In the genomic region with DNA sequence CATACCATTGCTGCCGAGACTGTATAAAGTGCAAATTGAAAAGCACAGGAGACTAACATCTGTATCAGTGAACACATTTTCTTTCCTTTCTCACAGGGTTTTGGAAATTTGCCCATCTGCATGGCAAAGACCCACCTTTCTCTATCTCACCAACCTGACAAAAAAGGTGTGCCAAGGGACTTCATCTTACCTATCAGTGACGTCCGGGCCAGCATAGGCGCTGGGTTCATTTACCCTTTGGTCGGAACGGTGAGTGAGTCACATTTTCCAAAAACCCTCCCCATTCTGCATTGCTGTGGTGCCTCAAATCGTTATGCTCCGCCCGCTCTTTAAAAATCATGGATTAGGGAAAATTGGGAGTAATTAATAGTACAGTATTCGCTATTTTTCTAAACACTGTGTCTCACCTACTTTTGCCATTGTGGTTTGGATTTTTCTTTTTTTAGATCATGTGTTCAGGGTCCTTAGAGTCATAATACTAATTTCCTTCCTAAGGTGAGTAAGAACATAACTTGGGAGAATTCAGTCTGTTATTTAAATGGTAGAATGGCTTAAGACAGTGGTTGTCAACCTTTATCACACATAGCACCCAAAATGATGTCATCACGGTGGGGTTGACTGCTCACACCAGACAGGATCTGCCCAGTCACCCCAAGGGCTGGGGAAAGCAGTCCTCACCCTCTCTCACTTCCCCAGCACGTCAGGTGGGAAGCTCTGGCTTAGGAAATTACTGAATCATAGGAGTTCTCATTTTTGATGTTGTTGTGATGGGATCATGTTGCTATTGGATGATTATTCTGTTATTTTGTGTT, we compare ENCODE assay signal across 10 cellular contexts.
DNase-seq lines count a peak whose midpoint lies in the region; ATAC-seq, FAIRE-seq and TF ChIP-seq lines count a peak whose summit lies in the region.
"Had no signal": no experiment of that assay in that cellular context is flagged by ENCODE, and none has a peak within 500 bp of the region (broad histone marks: within the 10 kb centered on the region; RNA-seq: fewer than 3 reads in every experiment).

No MANE protein-coding gene starts in this region.

- H3K4me3 ChIP-seq in K562: no peak overlapping the region
- no peak overlapping the region for H3K4me3 ChIP-seq in upper lobe of right lung
- H3K4me3 ChIP-seq: lung had no signal

- H3K4me1 Mint-ChIP-seq in natural killer cell treated with Interleukin-12 subunit alpha and Interleukin-12 subunit beta and Interleukin-15 and Interleukin-18, amount 100 ng/mL, for 72 hours (ENCODE audit: low read depth in 2 of 2): peaks cover 9 to 10% of the 10 kb centered on the region in 2 donors
- H3K4me1 Mint-ChIP-seq in natural killer cell: no peaks in the 10 kb centered on the region
- H3K4me1 Mint-ChIP-seq: CD8-positive, alpha-beta memory T cell had no signal

- H3K27ac ChIP-seq in K562 (ENCODE audit: extremely low read depth, low read depth, low read length) (no peak overlapping the region), upper lobe of right lung (peak overlapping the region; percentile 17)

- no peak for TF ChIP-seq POLR2A in K562 (conservative IDR thresholded peaks at IDR 0.05)

- no peak for TF ChIP-seq CTCF in natural killer cell (IDR thresholded peaks at IDR 0.05)
- TF ChIP-seq CTCF in K562 (IDR thresholded peaks at IDR 0.05 in 2 of 3, conservative IDR thresholded peaks at IDR 0.05 in 1 of 3; ENCODE audit: insufficient read depth in 2 of 3, low read depth in 1 of 3, low read length in 3 of 3): no peak
- TF ChIP-seq CTCF in upper lobe of right lung (IDR thresholded peaks at IDR 0.05): no peak

- DNase-seq in natural killer cell treated with Interleukin-12 subunit alpha and Interleukin-12 subunit beta and Interleukin-15 and Interleukin-18, amount 100 ng/mL, for 72 hours (ENCODE audit: low spot score): no peak
- no peak for DNase-seq in natural killer cell
- DNase-seq in K562 (ENCODE audit: extremely low read depth in 1 of 4, low spot score in 3 of 4): peak in 1 of 4 experiments; percentile 30
- DNase-seq in lung microvascular endothelial cell (ENCODE audit: low read depth in 2 of 2): peak; percentile 69 to 95
- no peak for DNase-seq in upper lobe of right lung
- DNase-seq: CD8-positive, alpha-beta memory T cell had no signal

- no peaks in the 10 kb centered on the region for H3K9me1 ChIP-seq in K562 (ENCODE audit: control insufficient read depth, insufficient read depth, low read length)

- H3K9me3 ChIP-seq in K562 (replicated peaks; ENCODE audit: control insufficient read depth, insufficient read depth, low read depth, low read length): no peaks in the 10 kb centered on the region
- no peaks in the 10 kb centered on the region for H3K9me3 ChIP-seq in upper lobe of right lung

- TF ChIP-seq RAD21 in K562 (CRISPR knock-in tag; conservative IDR thresholded peaks at IDR 0.05 in 1 of 2, IDR thresholded peaks at IDR 0.05 in 1 of 2): no peak

- in situ Hi-C loops in K562 (cut with MboI): no loop called here

- H3K27me3 ChIP-seq in K562 (ENCODE audit: control insufficient read depth in 2 of 2, insufficient read depth in 2 of 2, low read length in 2 of 2): no peaks in the 10 kb centered on the region
- H3K27me3 ChIP-seq in upper lobe of right lung: no peaks in the 10 kb centered on the region

- peaks cover 13% of the 10 kb centered on the region for H3K36me3 Mint-ChIP-seq in natural killer cell treated with Interleukin-12 subunit alpha and Interleukin-12 subunit beta and Interleukin-15 and Interleukin-18, amount 100 ng/mL, for 72 hours
- H3K36me3 Mint-ChIP-seq in natural killer cell: no peaks in the 10 kb centered on the region

- BruUV-seq in K562 (replicated peaks; lab: Mats Ljungman, UMichigan): no TSS peak

- 80% methylated on average over 12 of the region's 12 CpGs for WGBS in K562 (ENCODE audit: insufficient coverage, low coverage, missing lambda C conversion rate)

- peak overlapping the region; percentile 24 to 51 for H3K27ac Mint-ChIP-seq in natural killer cell treated with Interleukin-12 subunit alpha and Interleukin-12 subunit beta and Interleukin-15 and Interleukin-18, amount 100 ng/mL, for 72 hours
- no peak overlapping the region for H3K27ac Mint-ChIP-seq in natural killer cell

- H3K4me1 ChIP-seq in K562 (replicated peaks in 1 of 2; ENCODE audit: control insufficient read depth in 2 of 2, insufficient read depth in 2 of 2, low read length in 2 of 2): peaks cover 6 to 20% of the 10 kb centered on the region in 2 experiments; a peak in 4 of 5 replicates
- peaks cover 7% of the 10 kb centered on the region for H3K4me1 ChIP-seq in upper lobe of right lung

- ATAC-seq in natural killer cell treated with Interleukin-12 subunit alpha and Interleukin-12 subunit beta and Interleukin-15 and Interleukin-18, amount 100 ng/mL, for 72 hours: no peak
- ATAC-seq in natural killer cell (no peak), K562 (no peak), upper lobe of right lung (no peak), HG02678 (IDR thresholded peaks at IDR 0.05; ENCODE audit: unreplicated experiment) (no peak), GM18517 (IDR thresholded peaks at IDR 0.05; ENCODE audit: unreplicated experiment) (no peak), GM21619 (IDR thresholded peaks at IDR 0.05; ENCODE audit: unreplicated experiment) (no peak)

- no peak for TF ChIP-seq EP300 in K562 (IDR thresholded peaks at IDR 0.05; ENCODE audit: low read length)

- H3K27me3 Mint-ChIP-seq in natural killer cell treated with Interleukin-12 subunit alpha and Interleukin-12 subunit beta and Interleukin-15 and Interleukin-18, amount 100 ng/mL, for 72 hours: no peaks in the 10 kb centered on the region
- H3K27me3 Mint-ChIP-seq in natural killer cell (ENCODE audit: low read depth in 2 of 2): no peaks in the 10 kb centered on the region

- no peak for FAIRE-seq in K562 (lab: Jason Lieb, UNC)

- no peak overlapping the region for H3K9ac ChIP-seq in K562 (ENCODE audit: insufficient read depth in 1 of 2, low read depth in 2 of 2, low read length in 2 of 2)

- POLR2A ChIA-PET in K562 (lab: Yijun Ruan, JAX): interaction anchor here (1.1 kb wide), 1 partner anchor 17 kb away, joined by 3 read pairs; no protein-coding TSS in a partner anchor

- no peaks in the 10 kb centered on the region for H4K20me1 ChIP-seq in K562 (replicated peaks; ENCODE audit: control insufficient read depth, insufficient read depth, low read length)

- H3K4me3 Mint-ChIP-seq in natural killer cell treated with Interleukin-12 subunit alpha and Interleukin-12 subunit beta and Interleukin-15 and Interleukin-18, amount 100 ng/mL, for 72 hours: peak overlapping the region; percentile 53
- no peak overlapping the region for H3K4me3 Mint-ChIP-seq in natural killer cell
- H3K4me3 Mint-ChIP-seq: CD8-positive, alpha-beta memory T cell had no signal

- intact Hi-C loops in natural killer cell (cut with micrococcal nuclease) (no loop called here), K562 (cut with micrococcal nuclease) (no loop called here), upper lobe of right lung (cut with DNase I) (no loop called here)

- CTCF ChIA-PET in K562 (lab: Yijun Ruan, JAX; ENCODE audit: low intra/inter-chr PET ratio): no interaction called here

- H3K9me3 Mint-ChIP-seq in natural killer cell treated with Interleukin-12 subunit alpha and Interleukin-12 subunit beta and Interleukin-15 and Interleukin-18, amount 100 ng/mL, for 72 hours: no peaks in the 10 kb centered on the region
- H3K9me3 Mint-ChIP-seq in natural killer cell: no peaks in the 10 kb centered on the region
- H3K9me3 Mint-ChIP-seq: CD8-positive, alpha-beta memory T cell had no signal

- H3K4me2 ChIP-seq in K562 (ENCODE audit: insufficient read depth, low read length): no peak overlapping the region

- H3K79me2 ChIP-seq in K562 (ENCODE audit: control insufficient read depth, insufficient read depth, low read length): no peaks in the 10 kb centered on the region

- H3K36me3 ChIP-seq in K562 (ENCODE audit: control insufficient read depth, insufficient read depth, low read length) (peaks cover 67% of the 10 kb centered on the region), upper lobe of right lung (peaks cover 15% of the 10 kb centered on the region)

- H2AFZ ChIP-seq in K562 (ENCODE audit: low read depth, low read length): no peak overlapping the region

TF ChIP-seq in K562, 482 proteins besides CTCF, POLR2A, EP300 and RAD21 (continues in another document):
- TF ChIP-seq MIER1 (IDR thresholded peaks at IDR 0.05; ENCODE audit: low read depth) (no peak), KAT7 (CRISPR knock-in tag; IDR thresholded peaks at IDR 0.05; ENCODE audit: borderline replicate concordance) (no peak), BRCA1 (IDR thresholded peaks at IDR 0.05) (no peak), BRCA1 (CRISPR knock-in tag; IDR thresholded peaks at IDR 0.05) (no peak), MAFK (IDR thresholded peaks at IDR 0.05; ENCODE audit: low read length) (0 out of 2 replicates have a peak, but pooled peaks have one; percentile 12), RFX1 (IDR thresholded peaks at IDR 0.05) (no peak), NFE2 (IDR thresholded peaks at IDR 0.05; ENCODE audit: low read depth) (peak; percentile 25; the same call in 1 of the 2 replicates), RCOR1 (IDR thresholded peaks at IDR 0.05; ENCODE audit: borderline replicate concordance in 1 of 2, low read depth in 2 of 2, low read length in 2 of 2) (no peak), PHF8 (IDR thresholded peaks at IDR 0.05; ENCODE audit: borderline replicate concordance, low read length) (no peak), CBFA2T3 (IDR thresholded peaks at IDR 0.05) (no peak), ASH1L (IDR thresholded peaks at IDR 0.05; ENCODE audit: borderline replicate concordance, low read depth, partially characterized antibody) (no peak), CREM (IDR thresholded peaks at IDR 0.05; ENCODE audit: low read depth) (0 out of 2 replicates have a peak, but pooled peaks have one; percentile 12), ZNF707 (CRISPR knock-in tag; conservative IDR thresholded peaks at IDR 0.05) (no peak), ATF7 (IDR thresholded peaks at IDR 0.05) (peak; percentile 44; the same call in 1 of the 2 replicates), ETV6 (IDR thresholded peaks at IDR 0.05; ENCODE audit: borderline replicate concordance in 1 of 2, low read depth in 2 of 2, low read length in 1 of 2) (no peak), ETV6 (CRISPR knock-in tag; IDR thresholded peaks at IDR 0.05; ENCODE audit: borderline replicate concordance) (no peak), STAT5B (CRISPR knock-in tag; IDR thresholded peaks at IDR 0.05) (no peak), SMAD4 (CRISPR knock-in tag; conservative IDR thresholded peaks at IDR 0.05) (no peak)
- TF ChIP-seq, protein P1, sequence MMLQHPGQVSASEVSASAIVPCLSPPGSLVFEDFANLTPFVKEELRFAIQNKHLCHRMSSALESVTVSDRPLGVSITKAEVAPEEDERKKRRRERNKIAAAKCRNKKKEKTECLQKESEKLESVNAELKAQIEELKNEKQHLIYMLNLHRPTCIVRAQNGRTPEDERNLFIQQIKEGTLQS (IDR thresholded peaks at IDR 0.05): peak; percentile 82
- TF ChIP-seq, protein P1 (CRISPR knock-in tag; conservative IDR thresholded peaks at IDR 0.05): no peak

Comparison
In these comparisons a context has a peak if more than half of its experiments do, and no peak if none do; other contexts are left out.
1. H3K27ac Mint-ChIP-seq: peak in natural killer cell treated with Interleukin-12 subunit alpha and Interleukin-12 subunit beta and Interleukin-15 and Interleukin-18, amount 100 ng/mL, for 72 hours (2 of 2); none in natural killer cell (0 of 2).
2. DNase-seq: peak in lung microvascular endothelial cell (2 of 2); none in natural killer cell treated with Interleukin-12 subunit alpha and Interleukin-12 subunit beta and Interleukin-15 and Interleukin-18, amount 100 ng/mL, for 72 hours (single experiment), natural killer cell (single experiment) and upper lobe of right lung (single experiment).